In genomic region chr6:111113731-111114438, GRCh38 we compare ENCODE assay signal across 9 cellular contexts. TPM values are rescaled to one million over a fixed set of nuclear protein-coding genes. Genes with fewer than 3 reads are reported as not detected.
DNase-seq lines count a peak whose midpoint lies in the region; ATAC-seq, FAIRE-seq and TF ChIP-seq lines count a peak whose summit lies in the region.
"Had no signal": no experiment of that assay in that cellular context is flagged by ENCODE, and none has a peak within 500 bp of the region (broad histone marks: within the 10 kb centered on the region; RNA-seq: fewer than 3 reads in every experiment).

No MANE protein-coding gene starts in this region.

- peaks cover 5% of the 10 kb centered on the region for H3K4me1 ChIP-seq in SJCRH30
- no peaks in the 10 kb centered on the region for H3K4me1 ChIP-seq in muscle layer of duodenum (ENCODE audit: control insufficient read depth in 1 of 2, insufficient read depth in 2 of 2, low read length in 2 of 2)
- H3K4me1 ChIP-seq in upper lobe of right lung = peaks cover 18% of the 10 kb centered on the region

- no peaks in the 10 kb centered on the region for H3K9me3 ChIP-seq in SJCRH30 (replicated peaks)
- no peaks in the 10 kb centered on the region for H3K9me3 ChIP-seq in muscle layer of duodenum (ENCODE audit: control insufficient read depth in 1 of 2, low read length in 2 of 2)
- H3K9me3 ChIP-seq in upper lobe of right lung = no peaks in the 10 kb centered on the region

- no peak for FAIRE-seq in RCC 7860 (lab: Jason Lieb, UNC)

- peaks cover 2% of the 10 kb centered on the region; the same call in 1 of the 2 replicates for H3K36me3 ChIP-seq in SJCRH30
- H3K36me3 ChIP-seq in muscle layer of duodenum (ENCODE audit: control insufficient read depth in 1 of 2, insufficient read depth in 2 of 2, low read length in 2 of 2) = no peaks in the 10 kb centered on the region
- no peaks in the 10 kb centered on the region for H3K36me3 ChIP-seq in upper lobe of right lung

- DNase-seq in GM04504 (ENCODE audit: low read depth) = peak; percentile 3
- DNase-seq in SJCRH30 = peak; percentile 13 to 46
- peak; percentile 33 for DNase-seq in cerebellum (ENCODE audit: low spot score)
- DNase-seq in upper lobe of right lung = no peak
- no peak for DNase-seq in RCC 7860 (ENCODE audit: low spot score)
- DNase-seq in NCI-H2029 (lab: John Stamatoyannopoulos, UW) = no peak

- H3K4me3 ChIP-seq in SJCRH30 (no peak overlapping the region), muscle layer of duodenum (ENCODE audit: low read depth in 1 of 2, low read length in 2 of 2) (no peak overlapping the region), upper lobe of right lung (no peak overlapping the region)

- H3K27ac ChIP-seq in SJCRH30 (no peak overlapping the region; the same call in 1 of the 2 replicates), muscle layer of duodenum (ENCODE audit: low read length) (peak overlapping the region; percentile 35), upper lobe of right lung (peak overlapping the region; percentile 61)

- intact Hi-C loops in upper lobe of right lung (cut with DNase I) = no loop called here

- H3K27me3 ChIP-seq in SJCRH30 = no peaks in the 10 kb centered on the region
- no peaks in the 10 kb centered on the region for H3K27me3 ChIP-seq in muscle layer of duodenum (ENCODE audit: low read depth, low read length)
- no peaks in the 10 kb centered on the region for H3K27me3 ChIP-seq in upper lobe of right lung

- ATAC-seq in upper lobe of right lung = peak; percentile 79
- ATAC-seq in GM21619 (IDR thresholded peaks at IDR 0.05; ENCODE audit: unreplicated experiment) = no peak

- TF ChIP-seq CTCF in upper lobe of right lung (IDR thresholded peaks at IDR 0.05) = no peak

RNA-seq across cellular contexts. Expression of gene SLC16A10, which starts 26.6 kb away (rescaled TPM):
- total RNA-seq in SJCRH30 (2014; rRNA removed; shearing (Covaris generic)) = 29.5 and 31.2 TPM in 2 replicates
- 12.1 TPM for total RNA-seq in cerebellum
- total RNA-seq in upper lobe of right lung = 12.3 TPM
- total RNA-seq: dermis microvascular lymphatic vessel endothelial cell had no signal

Comparison
In these comparisons a context has a peak if more than half of its experiments do, and no peak if none do; other contexts are left out.
1. DNase-seq: peak in GM04504 (single experiment), SJCRH30 (2 of 2) and cerebellum (single experiment); none in upper lobe of right lung (single experiment), RCC 7860 (single experiment) and NCI-H2029 (single experiment).